8 cellular contexts compared by ENCODE assay signal in the genomic region with DNA sequence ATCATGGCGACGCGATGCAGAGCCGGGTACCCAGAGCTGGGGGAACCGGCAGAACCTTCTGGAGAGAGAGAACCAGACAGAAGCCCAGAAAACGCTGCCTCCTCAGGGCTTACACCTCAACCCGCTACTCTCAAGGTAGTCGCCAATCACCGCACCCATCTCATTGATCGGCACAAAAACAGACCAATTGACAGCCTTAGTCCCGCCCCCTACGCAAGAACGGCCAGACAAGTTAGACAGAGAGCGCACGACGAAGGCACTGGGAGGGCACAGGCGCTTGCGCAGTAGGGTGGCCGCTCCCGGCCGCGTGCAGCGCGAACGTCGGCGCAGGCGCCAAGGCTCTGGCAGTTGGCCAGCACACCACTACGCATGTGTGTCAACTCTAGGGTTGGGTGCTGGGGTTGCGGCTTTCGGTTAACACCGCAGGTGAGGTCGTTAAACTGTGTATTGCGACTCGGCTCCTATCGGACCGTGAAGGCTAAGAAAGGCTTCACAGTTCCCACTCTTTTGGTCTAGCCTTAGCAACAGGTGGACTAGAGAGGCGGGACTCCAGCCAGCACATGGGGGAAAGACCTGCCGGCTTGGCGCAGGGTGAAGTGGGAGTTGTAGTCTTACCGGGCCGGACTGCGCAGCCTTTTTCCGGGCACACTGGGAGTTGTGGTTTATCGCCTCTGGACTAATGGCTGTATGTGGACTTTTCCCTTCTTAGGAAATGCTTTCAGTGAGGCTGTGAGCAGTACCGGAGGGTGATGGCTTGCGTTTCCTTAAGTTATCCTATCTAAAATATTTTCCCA. TPM values are rescaled to one million over a fixed set of nuclear protein-coding genes. Genes with fewer than 3 reads are reported as not detected.
DNase-seq lines count a peak whose midpoint lies in the region; ATAC-seq, FAIRE-seq and TF ChIP-seq lines count a peak whose summit lies in the region.

A gene (minus strand): TSS at position 113 of the 794 bp plus-strand sequence. CDS start 108 bp downstream, at position 5.
A gene (plus strand): TSS at position 347 of the 794 bp plus-strand sequence. CDS start 1,232 bp downstream, outside the sequence.

- TF ChIP-seq CTCF in AG04450 (IDR thresholded peaks at IDR 0.05; ENCODE audit: low read depth, low read length) = no peak
- no peak for TF ChIP-seq CTCF in WERI-Rb-1 (IDR thresholded peaks at IDR 0.05; ENCODE audit: low read depth, low read length)
- TF ChIP-seq CTCF in bronchial epithelial cell (IDR thresholded peaks at IDR 0.05; ENCODE audit: insufficient read depth, low read length, severe bottlenecking) = no peak

- ATAC-seq in GM18907 (IDR thresholded peaks at IDR 0.05; ENCODE audit: unreplicated experiment) (peak; percentile 93), HG03139 (IDR thresholded peaks at IDR 0.05; ENCODE audit: unreplicated experiment) (peak; percentile 86)

- H3K36me3 ChIP-seq in WERI-Rb-1 (peaks cover 37% of the 10 kb centered on the region), bronchial epithelial cell (ENCODE audit: control insufficient read depth, insufficient read depth, low read length) (peaks cover 9% of the 10 kb centered on the region)

- H3K4me3 ChIP-seq in AG04450 (ENCODE audit: low read depth, low read length) (peak within 1 kb of the TSS; percentile 98), WERI-Rb-1 (ENCODE audit: low read depth, low read length) (peak within 1 kb of the TSS; percentile 84), bronchial epithelial cell (ENCODE audit: low read depth, low read length) (peak within 1 kb of the TSS; percentile 87), skin epidermis (peak within 1 kb of the TSS; percentile 56 to 95 (median 72))

- POLR2A ChIA-PET in AG04450 (lab: Yijun Ruan, JAX) = interaction anchor here (1.2 kb wide), 1 partner anchor 15 kb away, joined by 6 read pairs; no protein-coding TSS in a partner anchor

- H3K27ac ChIP-seq in AG04450 (ENCODE audit: low read depth, low read length) (peak within 1 kb of the TSS; percentile 39), WERI-Rb-1 (peak within 1 kb of the TSS; percentile 86), skin epidermis (peak within 1 kb of the TSS in 20 of 21 experiments; percentile 62 to 90 (median 82))

- DNase-seq in AG04450 (ENCODE audit: low read depth, low spot score) = peak; percentile 100
- peak; percentile 99 for DNase-seq in NCI-H2196 treated with DMSO at 0.1 percent for 48 hours (lab: John Stamatoyannopoulos, UW; ENCODE audit: unreplicated experiment)
- peak; percentile 100 for DNase-seq in WERI-Rb-1
- DNase-seq in bronchial epithelial cell (ENCODE audit: low read depth) = peak; percentile 99
- peak; percentile 97 for DNase-seq in iPS-NIHi11 (ENCODE audit: low spot score)

- peak; percentile 80 for FAIRE-seq in bronchial epithelial cell (lab: Jason Lieb, UNC)

- peaks cover 3% of the 10 kb centered on the region; the same call in 1 of the 2 replicates for H3K9me3 ChIP-seq in AG04450 (ENCODE audit: control insufficient read depth, insufficient read depth, low read length)
- H3K9me3 ChIP-seq in WERI-Rb-1 (ENCODE audit: severe bottlenecking) = no peaks in the 10 kb centered on the region

- H3K27me3 ChIP-seq in AG04450 (ENCODE audit: control insufficient read depth, insufficient read depth, low read length) (no peaks in the 10 kb centered on the region), WERI-Rb-1 (ENCODE audit: insufficient read depth, low read depth, severe bottlenecking) (no peaks in the 10 kb centered on the region), bronchial epithelial cell (ENCODE audit: control insufficient read depth, insufficient read depth, low read length) (no peaks in the 10 kb centered on the region)

- CTCF ChIA-PET in AG04450 (lab: Charles Lee) = interaction anchor here (0.6 to 2.2 kb wide), 3 partner anchors 15 to 48 kb away, joined by 3 to 9 read pairs (median 4); no protein-coding TSS in a partner anchor

RNA-seq across cellular contexts. Expression of the first gene that starts in this region (rescaled TPM):
- polyA plus RNA-seq in AG04450 (2011; rRNA removed) = 314 and 359 TPM in 2 replicates
- polyA minus RNA-seq in AG04450 (2011; rRNA and poly(A)+ RNA removed) = 292 and 314 TPM in 2 replicates
- 281 and 377 TPM in 2 replicates for total RNA-seq in bronchial epithelial cell

RNA-seq across cellular contexts. Expression of the second gene that starts in this region (rescaled TPM):
- polyA plus RNA-seq in AG04450 (2011; rRNA removed) = 0.27 and 0.48 TPM in 2 replicates
- not detected in 2 replicates for polyA minus RNA-seq in AG04450 (2011; rRNA and poly(A)+ RNA removed)
- total RNA-seq in bronchial epithelial cell = 0.77 TPM in 1 of 2 replicates, not detected in the other

Comparison
In these comparisons a context has a peak if more than half of its experiments do, and no peak if none do; other contexts are left out.
1. Peak in every context shown above with its lines: DNase-seq, ATAC-seq, H3K4me3 ChIP-seq and H3K27ac ChIP-seq.